23 cellular contexts compared by ENCODE assay signal in the genomic region with DNA sequence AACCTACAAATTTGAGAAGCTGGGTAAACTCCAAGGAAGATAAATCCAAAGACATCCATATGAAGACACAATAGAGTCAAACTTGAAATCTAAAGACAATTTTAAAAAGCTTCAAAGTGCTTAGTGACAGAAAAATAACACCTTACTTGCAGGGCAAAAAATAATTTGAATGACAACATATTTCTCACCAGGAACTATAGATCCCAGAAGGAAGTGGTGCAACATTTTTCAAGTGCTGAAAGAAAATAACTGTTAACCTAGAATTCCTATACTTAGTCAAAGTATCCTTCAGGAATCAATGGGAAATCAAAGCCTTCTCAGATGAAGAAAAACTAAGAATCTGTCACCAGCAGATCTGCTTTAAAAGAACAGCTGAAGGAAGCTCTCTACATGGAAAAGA.
DNase-seq lines count a peak whose midpoint lies in the region; ATAC-seq, FAIRE-seq and TF ChIP-seq lines count a peak whose summit lies in the region.
"Had no signal": no experiment of that assay in that cellular context is flagged by ENCODE, and none has a peak within 500 bp of the region (broad histone marks: within the 10 kb centered on the region; RNA-seq: fewer than 3 reads in every experiment).

No MANE protein-coding gene starts in this region.

- TF ChIP-seq POLR2A in stomach (IDR thresholded peaks at IDR 0.05): no peak

- H3K27ac ChIP-seq in HEK293 (ENCODE audit: extremely low read depth, low read depth, low read length) (no peak overlapping the region), stomach (no peak overlapping the region)
- H3K27ac ChIP-seq: BLaER1 had no signal

- no peak for TF ChIP-seq CTCF in D721Med (IDR thresholded peaks at IDR 0.05; ENCODE audit: insufficient read depth, missing control alignments)
- no peak for TF ChIP-seq CTCF in HEK293 (tag by site-specific recombination; IDR thresholded peaks at IDR 0.05)
- TF ChIP-seq CTCF in activated B cell treated with CpG ODN at 0.5 μM for 24 hours (IDR thresholded peaks at IDR 0.05): no peak
- TF ChIP-seq CTCF in stomach (IDR thresholded peaks at IDR 0.05): no peak

- H3K4me3 Mint-ChIP-seq in activated B cell treated with CpG ODN at 0.5 μM for 24 hours: no peak overlapping the region
- no peak overlapping the region for H3K4me3 Mint-ChIP-seq in dendritic cell treated with granulocyte-macrophage colony-stimulating factor and Interleukin-4, amounts not matched to agents 40 ng/mL and 50 ng/mL, for 4 days
- H3K4me3 Mint-ChIP-seq: CD14-positive monocyte; CD4-positive, alpha-beta memory T cell; CD4-positive, CD25-positive, alpha-beta regulatory T cell; CD8-positive, alpha-beta memory T cell had no signal

- TF ChIP-seq EP300 in stomach (IDR thresholded peaks at IDR 0.05): no peak

- ATAC-seq in activated B cell treated with CpG ODN at 0.5 μM for 24 hours (ENCODE audit: low read depth) (no peak), HG03571 (IDR thresholded peaks at IDR 0.05; ENCODE audit: unreplicated experiment) (no peak)

- POLR2A ChIA-PET in HEK293 (lab: Yijun Ruan, JAX) (no interaction called here), activated B cell treated with CpG ODN at 0.5 μM for 24 hours (lab: Charles Lee) (no interaction called here)

- peaks cover 0 to 5% (median 0%) of the 10 kb centered on the region in 3 donors for H3K27me3 ChIP-seq in stomach
- H3K27me3 ChIP-seq: BE2C, BLaER1 had no signal

- peak; percentile 90 for FAIRE-seq in D721Med (lab: Jason Lieb, UNC)
- FAIRE-seq: A204.1, G401.6, GM12892, GM18507 had no signal

- CTCF ChIA-PET in HEK293 (lab: Yijun Ruan, JAX): interaction anchor here (0.7 kb wide), 1 partner anchor 9 kb away, joined by 3 read pairs; no protein-coding TSS in a partner anchor
- CTCF ChIA-PET in activated B cell treated with CpG ODN at 0.5 μM for 24 hours (lab: Charles Lee): no interaction called here

- H3K9me3 Mint-ChIP-seq in activated B cell treated with CpG ODN at 0.5 μM for 24 hours: peaks cover 7% of the 10 kb centered on the region
- peaks cover 38% of the 10 kb centered on the region for H3K9me3 Mint-ChIP-seq in dendritic cell treated with granulocyte-macrophage colony-stimulating factor and Interleukin-4, amounts not matched to agents 40 ng/mL and 50 ng/mL, for 4 days
- H3K9me3 Mint-ChIP-seq: CD8-positive, alpha-beta memory T cell had no signal

- H3K4me1 ChIP-seq in HEK293 (ENCODE audit: control insufficient read depth, insufficient read depth, low read length) (no peaks in the 10 kb centered on the region), stomach (no peaks in the 10 kb centered on the region)
- H3K4me1 ChIP-seq: BE2C had no signal

- H3K27me3 Mint-ChIP-seq in activated B cell treated with CpG ODN at 0.5 μM for 24 hours: no peaks in the 10 kb centered on the region
- peaks cover 2% of the 10 kb centered on the region for H3K27me3 Mint-ChIP-seq in dendritic cell treated with granulocyte-macrophage colony-stimulating factor and Interleukin-4, amounts not matched to agents 40 ng/mL and 50 ng/mL, for 4 days
- H3K27me3 Mint-ChIP-seq: CD4-positive, CD25-positive, alpha-beta regulatory T cell had no signal

- no peak overlapping the region for H3K4me3 ChIP-seq in HEK293 (ENCODE audit: low read depth, low read length)
- no peak overlapping the region for H3K4me3 ChIP-seq in stomach
- H3K4me3 ChIP-seq: BLaER1 had no signal

- peak overlapping the region; percentile 16 for H3K27ac Mint-ChIP-seq in activated B cell treated with CpG ODN at 0.5 μM for 24 hours
- peak overlapping the region; percentile 48 for H3K27ac Mint-ChIP-seq in dendritic cell treated with granulocyte-macrophage colony-stimulating factor and Interleukin-4, amounts not matched to agents 40 ng/mL and 50 ng/mL, for 4 days
- H3K27ac Mint-ChIP-seq: CD14-positive monocyte; CD4-positive, alpha-beta memory T cell; CD4-positive, CD25-positive, alpha-beta regulatory T cell; CD8-positive, alpha-beta memory T cell had no signal

- H3K36me3 ChIP-seq in HEK293 (ENCODE audit: control insufficient read depth in 2 of 2, insufficient read depth in 1 of 2, low read length in 2 of 2): no peaks in the 10 kb centered on the region
- no peaks in the 10 kb centered on the region for H3K36me3 ChIP-seq in stomach
- H3K36me3 ChIP-seq: BE2C, BLaER1 had no signal

- H3K4me1 Mint-ChIP-seq in activated B cell treated with CpG ODN at 0.5 μM for 24 hours: peaks cover 37% of the 10 kb centered on the region
- H3K4me1 Mint-ChIP-seq in dendritic cell treated with granulocyte-macrophage colony-stimulating factor and Interleukin-4, amounts not matched to agents 40 ng/mL and 50 ng/mL, for 4 days (ENCODE audit: low read depth): peaks cover 38% of the 10 kb centered on the region
- H3K4me1 Mint-ChIP-seq: CD4-positive, alpha-beta memory T cell; CD4-positive, CD25-positive, alpha-beta regulatory T cell; CD8-positive, alpha-beta memory T cell had no signal

- H3K9me3 ChIP-seq in HEK293 (ENCODE audit: control insufficient read depth, insufficient read depth, low read depth, low read length): no peaks in the 10 kb centered on the region
- H3K9me3 ChIP-seq in stomach: no peaks in the 10 kb centered on the region
- H3K9me3 ChIP-seq: BE2C, BLaER1 had no signal

- intact Hi-C loops in activated B cell treated with CpG ODN at 0.5 μM for 24 hours (cut with micrococcal nuclease) (no loop called here), stomach (cut with DNase I; ENCODE audit: low total_unique reads) (no loop called here)
- intact Hi-C loops in dendritic cell treated with granulocyte-macrophage colony-stimulating factor and Interleukin-4, amounts not matched to agents 40 ng/mL and 50 ng/mL, for 4 days (cut with micrococcal nuclease): no loop called here

- DNase-seq in D721Med (ENCODE audit: insufficient read length, low spot score) (no peak), activated B cell treated with CpG ODN at 0.5 μM for 24 hours (no peak), medulla oblongata (ENCODE audit: extremely low spot score) (no peak), stomach (no peak)
- DNase-seq: 8988T; ACHN; BE2C; C1 segment of cervical spinal cord; CD4-positive, alpha-beta memory T cell; CD4-positive, CD25-positive, alpha-beta regulatory T cell; CD8-positive, alpha-beta memory T cell; COR-L47; DMS79 treated with DMSO at 0.1 percent for 48 hours; GF-D8 had no signal

- H3K36me3 Mint-ChIP-seq in activated B cell treated with CpG ODN at 0.5 μM for 24 hours (ENCODE audit: low read depth): peaks cover 19% of the 10 kb centered on the region
- H3K36me3 Mint-ChIP-seq in dendritic cell treated with granulocyte-macrophage colony-stimulating factor and Interleukin-4, amounts not matched to agents 40 ng/mL and 50 ng/mL, for 4 days (ENCODE audit: low read depth): peaks cover 30% of the 10 kb centered on the region
- H3K36me3 Mint-ChIP-seq: CD4-positive, alpha-beta memory T cell; CD4-positive, CD25-positive, alpha-beta regulatory T cell; CD8-positive, alpha-beta memory T cell had no signal

TF ChIP-seq in HEK293, 187 proteins besides CTCF, POLR2A, EP300 and RAD21:
- TF ChIP-seq, protein P1, sequence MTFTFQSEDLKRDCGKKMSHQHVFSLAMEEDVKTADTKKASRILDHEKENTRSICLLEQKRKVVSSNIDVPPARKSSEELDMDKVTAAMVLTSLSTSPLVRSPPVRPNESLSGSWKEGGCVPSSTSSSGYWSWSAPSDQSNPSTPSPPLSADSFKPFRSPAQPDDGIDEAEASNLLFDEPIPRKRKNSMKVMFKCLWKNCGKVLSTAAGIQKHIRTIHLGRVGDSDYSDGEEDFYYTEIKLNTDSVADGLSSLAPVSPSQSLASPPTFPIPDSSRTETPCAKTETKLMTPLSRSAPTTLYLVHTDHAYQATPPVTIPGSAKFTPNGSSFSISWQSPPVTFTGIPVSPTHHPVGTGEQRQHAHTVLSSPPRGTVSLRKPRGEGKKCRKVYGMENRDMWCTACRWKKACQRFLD (tag by site-specific recombination; IDR thresholded peaks at IDR 0.05): no peak
- no peak for TF ChIP-seq ZNF324 (tag by site-specific recombination; IDR thresholded peaks at IDR 0.05)
- TF ChIP-seq ZNF223 (tag by site-specific recombination; IDR thresholded peaks at IDR 0.05): no peak
- no peak for TF ChIP-seq ZBTB17 (tag by site-specific recombination; IDR thresholded peaks at IDR 0.05)
- TF ChIP-seq, protein P2, sequence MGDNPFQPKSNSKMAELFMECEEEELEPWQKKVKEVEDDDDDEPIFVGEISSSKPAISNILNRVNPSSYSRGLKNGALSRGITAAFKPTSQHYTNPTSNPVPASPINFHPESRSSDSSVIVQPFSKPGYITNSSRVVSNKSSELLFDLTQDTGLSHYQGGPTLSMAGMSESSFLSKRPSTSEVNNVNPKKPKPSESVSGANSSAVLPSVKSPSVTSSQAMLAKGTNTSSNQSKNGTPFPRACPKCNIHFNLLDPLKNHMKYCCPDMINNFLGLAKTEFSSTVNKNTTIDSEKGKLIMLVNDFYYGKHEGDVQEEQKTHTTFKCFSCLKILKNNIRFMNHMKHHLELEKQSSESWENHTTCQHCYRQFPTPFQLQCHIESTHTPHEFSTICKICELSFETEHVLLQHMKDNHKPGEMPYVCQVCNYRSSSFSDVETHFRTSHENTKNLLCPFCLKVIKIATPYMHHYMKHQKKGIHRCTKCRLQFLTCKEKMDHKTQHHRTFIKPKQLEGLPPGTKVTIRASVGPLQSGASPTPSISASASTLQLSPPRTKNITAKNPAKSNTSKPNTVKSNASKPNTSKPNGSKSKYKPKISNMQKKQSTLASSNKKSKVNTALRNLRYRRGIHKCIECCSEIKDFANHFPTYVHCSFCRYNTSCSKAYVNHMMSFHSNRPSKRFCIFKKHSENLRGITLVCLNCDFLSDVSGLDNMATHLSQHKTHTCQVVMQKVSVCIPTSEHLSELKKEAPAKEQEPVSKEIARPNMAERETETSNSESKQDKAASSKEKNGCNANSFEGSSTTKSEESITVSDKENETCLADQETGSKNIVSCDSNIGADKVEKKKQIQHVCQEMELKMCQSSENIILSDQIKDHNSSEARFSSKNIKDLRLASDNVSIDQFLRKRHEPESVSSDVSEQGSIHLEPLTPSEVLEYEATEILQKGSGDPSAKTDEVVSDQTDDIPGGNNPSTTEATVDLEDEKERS (tag by site-specific recombination; IDR thresholded peaks at IDR 0.05): no peak
- no peak for TF ChIP-seq ZNF558 (tag by site-specific recombination; IDR thresholded peaks at IDR 0.05)
- TF ChIP-seq ZFP41 (tag by site-specific recombination; IDR thresholded peaks at IDR 0.05; ENCODE audit: borderline replicate concordance): no peak
- TF ChIP-seq SETDB1 (IDR thresholded peaks at IDR 0.05; ENCODE audit: insufficient read length, low read length): peak; percentile 26
